8 cellular contexts compared by ENCODE assay signal in the genomic region with DNA sequence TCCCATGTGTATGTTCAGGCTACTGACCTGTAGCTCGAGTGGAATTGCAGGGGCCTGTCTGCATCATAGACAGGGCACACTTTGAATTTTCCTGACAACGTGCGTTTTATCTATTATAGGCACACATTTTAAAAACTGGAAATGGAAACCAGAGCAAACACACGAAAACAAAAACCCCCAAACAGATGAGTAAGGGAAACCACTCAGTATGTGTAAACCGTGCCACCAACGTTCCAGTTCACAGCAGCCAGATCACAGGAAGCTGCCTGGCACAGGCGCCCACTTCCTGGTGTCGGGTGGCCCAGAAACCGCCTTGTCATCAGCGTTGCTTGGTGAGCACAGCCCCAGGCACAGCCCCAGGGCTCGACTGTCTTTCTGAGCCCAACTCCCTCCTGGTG. TPM values are rescaled to one million over a fixed set of nuclear protein-coding genes. Genes with fewer than 3 reads are reported as not detected.
A peak's percentile ranks its signal among the peaks of the same experiment; 100 is the strongest.
DNase-seq lines count a peak whose midpoint lies in the region; ATAC-seq, FAIRE-seq and TF ChIP-seq lines count a peak whose summit lies in the region.

No MANE protein-coding gene starts in this region.

- H3K27me3 ChIP-seq in SK-N-SH (ENCODE audit: insufficient read depth) (no peaks in the 10 kb centered on the region), keratinocyte (ENCODE audit: control insufficient read depth, extremely low read depth, insufficient read depth, low read length) (no peaks in the 10 kb centered on the region), small intestine (ENCODE audit: control insufficient read depth in 2 of 2, insufficient read depth in 2 of 2, low read length in 2 of 2) (peaks cover 0 to 3% of the 10 kb centered on the region in 2 donors)

- H3F3A ChIP-seq in SK-N-SH (replicated peaks; ENCODE audit: insufficient read depth), result peaks cover 3% of the 10 kb centered on the region

- WGBS in SK-N-SH (ENCODE audit: low lambda C conversion rate), result 48% methylated on average over 7 of the region's 11 CpGs
- 49 to 65% (median 57%) methylated on average over 11 of the region's 11 CpGs for WGBS in small intestine, 3 donors

- dilution Hi-C loops in keratinocyte (cut with MboI; ENCODE audit: extremely low pct_ligation_motif_present, low sequenced_read_pairs), result no loop called here

- H3K9me3 ChIP-seq in SK-N-SH (no peaks in the 10 kb centered on the region), keratinocyte (ENCODE audit: control insufficient read depth, low read depth, low read length) (no peaks in the 10 kb centered on the region), small intestine (ENCODE audit: control insufficient read depth, low read depth) (no peaks in the 10 kb centered on the region)

- POLR2A ChIA-PET in SK-N-SH (lab: Yijun Ruan, JAX), result no interaction called here

- FAIRE-seq in keratinocyte (lab: Jason Lieb, UNC), result no peak
- FAIRE-seq in small intestine (lab: Jason Lieb, UNC), result no peak

- no peak for TF ChIP-seq RAD21 in SK-N-SH (IDR thresholded peaks at IDR 0.05; ENCODE audit: low read length)

- no peaks in the 10 kb centered on the region; a peak in 1 of 4 replicates for H3K4me1 ChIP-seq in SK-N-SH (ENCODE audit: control insufficient read depth in 1 of 2, insufficient read depth in 2 of 2, low read depth in 1 of 2, low read length in 1 of 2)
- H3K4me1 ChIP-seq in keratinocyte (ENCODE audit: control insufficient read depth, extremely low read depth, insufficient read depth, low read length), result peaks cover 19% of the 10 kb centered on the region
- H3K4me1 ChIP-seq in small intestine (ENCODE audit: control insufficient read depth in 2 of 2, insufficient read depth in 1 of 2, low read depth in 1 of 2, low read length in 1 of 2), result no peaks in the 10 kb centered on the region

- H3K4me3 ChIP-seq in SK-N-SH (ENCODE audit: low read depth in 2 of 2, low read length in 1 of 2) (no peak overlapping the region), keratinocyte (ENCODE audit: control insufficient read depth in 2 of 3, extremely low read depth in 1 of 3, insufficient read depth in 2 of 3, low read depth in 1 of 3, low read length in 3 of 3) (no peak overlapping the region), small intestine (ENCODE audit: low read depth in 1 of 2, low read length in 2 of 2) (no peak overlapping the region)

- DNase-seq in CD1c-positive myeloid dendritic cell (ENCODE audit: extremely low spot score) (peak; percentile 92), SK-N-SH (peak; percentile 49), keratinocyte (ENCODE audit: low read depth, low spot score) (no peak), small intestine (no peak)
- DNase-seq in activated naive CD4-positive, alpha-beta T cell treated with Interleukin-2 at 50 U/mL for 16 hours, result peak; percentile 92
- peak; percentile 55 for DNase-seq in stimulated activated CD8-positive, alpha-beta memory T cell treated with anti-CD3 and anti-CD28 coated beads, Interleukin-15, amount 100 ng/mL, for 24 hours (ENCODE audit: low read depth)

- H3K9me1 ChIP-seq in keratinocyte (ENCODE audit: control insufficient read depth, extremely low read depth, insufficient read depth, low read length), result no peaks in the 10 kb centered on the region

- H3K4me2 ChIP-seq in SK-N-SH, result no peak overlapping the region
- H3K4me2 ChIP-seq in keratinocyte (ENCODE audit: control insufficient read depth, extremely low read depth, insufficient read depth, low read depth, low read length), result no peak overlapping the region

- CTCF ChIA-PET in SK-N-SH (lab: Yijun Ruan, JAX), result interaction anchor here (0.5 to 1.5 kb wide), 2 partner anchors 37 to 173 kb away, joined by 3 to 6 read pairs; no protein-coding TSS in a partner anchor

- H3K27ac ChIP-seq in SK-N-SH (ENCODE audit: low read depth in 2 of 2, low read length in 1 of 2), result no peak overlapping the region; a peak in 1 of 4 replicates
- H3K27ac ChIP-seq in keratinocyte (ENCODE audit: control insufficient read depth, insufficient read depth, low read length), result no peak overlapping the region
- peak overlapping the region in 1 of 2 donors; percentile 16 for H3K27ac ChIP-seq in small intestine (ENCODE audit: low read depth in 1 of 2, low read length in 1 of 2)

- H3K9me2 ChIP-seq in SK-N-SH, result no peaks in the 10 kb centered on the region

- H3K36me3 ChIP-seq in SK-N-SH (replicated peaks in 1 of 2; ENCODE audit: control insufficient read depth in 1 of 2, insufficient read depth in 2 of 2, low read length in 1 of 2), result no peaks in the 10 kb centered on the region
- no peaks in the 10 kb centered on the region for H3K36me3 ChIP-seq in keratinocyte (ENCODE audit: control insufficient read depth in 2 of 2, extremely low read depth in 1 of 2, insufficient read depth in 2 of 2, low read length in 2 of 2)
- no peaks in the 10 kb centered on the region for H3K36me3 ChIP-seq in small intestine (ENCODE audit: control insufficient read depth in 2 of 2, insufficient read depth in 2 of 2, low read length in 2 of 2)

- peak overlapping the region; percentile 66 for H2AFZ ChIP-seq in SK-N-SH (ENCODE audit: low read depth)
- peak overlapping the region; percentile 53 for H2AFZ ChIP-seq in keratinocyte (ENCODE audit: control insufficient read depth, low read length)

- H4K20me1 ChIP-seq in SK-N-SH (ENCODE audit: insufficient read depth) (no peaks in the 10 kb centered on the region), keratinocyte (ENCODE audit: control insufficient read depth, extremely low read depth, insufficient read depth, low read length) (no peaks in the 10 kb centered on the region)

- peak; percentile 98 for ATAC-seq in GM19397 (IDR thresholded peaks at IDR 0.05; ENCODE audit: unreplicated experiment)
- ATAC-seq in HG03442 (IDR thresholded peaks at IDR 0.05; ENCODE audit: unreplicated experiment), result peak; percentile 90

- H3K9ac ChIP-seq in SK-N-SH (no peak overlapping the region), keratinocyte (ENCODE audit: control insufficient read depth, extremely low read depth, insufficient read depth, low read length) (no peak overlapping the region)

- TF ChIP-seq CTCF in SK-N-SH (IDR thresholded peaks at IDR 0.05), result no peak
- TF ChIP-seq CTCF in keratinocyte (optimal IDR thresholded peaks at IDR 0.05 in 1 of 3, IDR thresholded peaks at IDR 0.05 in 1 of 3, conservative IDR thresholded peaks at IDR 0.05 in 1 of 3; ENCODE audit: extremely low read depth in 1 of 3, insufficient read depth in 2 of 3, low read length in 3 of 3), result no peak

- TF ChIP-seq EP300 in SK-N-SH (IDR thresholded peaks at IDR 0.05; ENCODE audit: borderline replicate concordance in 1 of 2, low read depth in 1 of 2, low read length in 1 of 2), result no peak

- H3K79me2 ChIP-seq in SK-N-SH (ENCODE audit: insufficient read depth) (no peaks in the 10 kb centered on the region), keratinocyte (ENCODE audit: control insufficient read depth, insufficient read depth, low read length) (no peaks in the 10 kb centered on the region)

TF ChIP-seq in SK-N-SH, 30 proteins besides CTCF, POLR2A, EP300 and RAD21:
- peak; percentile 42; the same call in 1 of the 2 replicates for TF ChIP-seq GABPA (IDR thresholded peaks at IDR 0.05; ENCODE audit: low read depth)
- TF ChIP-seq, protein P1, sequence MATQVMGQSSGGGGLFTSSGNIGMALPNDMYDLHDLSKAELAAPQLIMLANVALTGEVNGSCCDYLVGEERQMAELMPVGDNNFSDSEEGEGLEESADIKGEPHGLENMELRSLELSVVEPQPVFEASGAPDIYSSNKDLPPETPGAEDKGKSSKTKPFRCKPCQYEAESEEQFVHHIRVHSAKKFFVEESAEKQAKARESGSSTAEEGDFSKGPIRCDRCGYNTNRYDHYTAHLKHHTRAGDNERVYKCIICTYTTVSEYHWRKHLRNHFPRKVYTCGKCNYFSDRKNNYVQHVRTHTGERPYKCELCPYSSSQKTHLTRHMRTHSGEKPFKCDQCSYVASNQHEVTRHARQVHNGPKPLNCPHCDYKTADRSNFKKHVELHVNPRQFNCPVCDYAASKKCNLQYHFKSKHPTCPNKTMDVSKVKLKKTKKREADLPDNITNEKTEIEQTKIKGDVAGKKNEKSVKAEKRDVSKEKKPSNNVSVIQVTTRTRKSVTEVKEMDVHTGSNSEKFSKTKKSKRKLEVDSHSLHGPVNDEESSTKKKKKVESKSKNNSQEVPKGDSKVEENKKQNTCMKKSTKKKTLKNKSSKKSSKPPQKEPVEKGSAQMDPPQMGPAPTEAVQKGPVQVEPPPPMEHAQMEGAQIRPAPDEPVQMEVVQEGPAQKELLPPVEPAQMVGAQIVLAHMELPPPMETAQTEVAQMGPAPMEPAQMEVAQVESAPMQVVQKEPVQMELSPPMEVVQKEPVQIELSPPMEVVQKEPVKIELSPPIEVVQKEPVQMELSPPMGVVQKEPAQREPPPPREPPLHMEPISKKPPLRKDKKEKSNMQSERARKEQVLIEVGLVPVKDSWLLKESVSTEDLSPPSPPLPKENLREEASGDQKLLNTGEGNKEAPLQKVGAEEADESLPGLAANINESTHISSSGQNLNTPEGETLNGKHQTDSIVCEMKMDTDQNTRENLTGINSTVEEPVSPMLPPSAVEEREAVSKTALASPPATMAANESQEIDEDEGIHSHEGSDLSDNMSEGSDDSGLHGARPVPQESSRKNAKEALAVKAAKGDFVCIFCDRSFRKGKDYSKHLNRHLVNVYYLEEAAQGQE (IDR thresholded peaks at IDR 0.05; ENCODE audit: low read depth, low read length), result no peak

RNA-seq across cellular contexts. Expression of a gene that starts 34.5 kb away (rescaled TPM):
- polyA plus RNA-seq in SK-N-SH (2012; rRNA removed) (176 and 185 TPM in 2 replicates), keratinocyte (76.8 to 163 TPM (median 152 TPM) in 3 replicates), small intestine (10 to 100 TPM; 61.7 to 72.0 (median 61.9) TPM)
- 211 and 219 TPM in 2 replicates for polyA plus RNA-seq in SK-N-SH (2012; cell fraction: cytosol; rRNA removed)
- 138 and 185 TPM in 2 replicates for polyA plus RNA-seq in SK-N-SH (2012; cell fraction: nucleus; rRNA removed)
- polyA plus RNA-seq in keratinocyte (2011; ENCODE audit: low read depth), result 296 TPM
- 119 and 167 TPM in 2 replicates for polyA plus RNA-seq in keratinocyte (2011; cell fraction: cytosol; rRNA removed)
- 115 and 161 TPM in 2 replicates for polyA plus RNA-seq in keratinocyte (2011; cell fraction: nucleus; rRNA removed)
- 190 TPM in 2 replicates for polyA plus RNA-seq in keratinocyte (2012; ENCODE audit: low replicate concordance)
- polyA minus RNA-seq in keratinocyte, result 26.5 to 60.8 TPM (median 29.4 TPM) in 3 replicates
- polyA minus RNA-seq in keratinocyte (2011; cell fraction: cytosol; rRNA and poly(A)+ RNA removed), result 69.4 TPM
- 49.7 and 85.1 TPM in 2 replicates for polyA minus RNA-seq in keratinocyte (2011; cell fraction: nucleus; rRNA and poly(A)+ RNA removed)

Comparison
In these comparisons a context has a peak if more than half of its experiments do, and no peak if none do; other contexts are left out.
1. DNase-seq: peak in CD1c-positive myeloid dendritic cell (single experiment), SK-N-SH (single experiment), activated naive CD4-positive, alpha-beta T cell treated with Interleukin-2 at 50 U/mL for 16 hours (single experiment) and stimulated activated CD8-positive, alpha-beta memory T cell treated with anti-CD3 and anti-CD28 coated beads, Interleukin-15, amount 100 ng/mL, for 24 hours (single experiment); none in keratinocyte (single experiment) and small intestine (single experiment).